In the genomic region with DNA sequence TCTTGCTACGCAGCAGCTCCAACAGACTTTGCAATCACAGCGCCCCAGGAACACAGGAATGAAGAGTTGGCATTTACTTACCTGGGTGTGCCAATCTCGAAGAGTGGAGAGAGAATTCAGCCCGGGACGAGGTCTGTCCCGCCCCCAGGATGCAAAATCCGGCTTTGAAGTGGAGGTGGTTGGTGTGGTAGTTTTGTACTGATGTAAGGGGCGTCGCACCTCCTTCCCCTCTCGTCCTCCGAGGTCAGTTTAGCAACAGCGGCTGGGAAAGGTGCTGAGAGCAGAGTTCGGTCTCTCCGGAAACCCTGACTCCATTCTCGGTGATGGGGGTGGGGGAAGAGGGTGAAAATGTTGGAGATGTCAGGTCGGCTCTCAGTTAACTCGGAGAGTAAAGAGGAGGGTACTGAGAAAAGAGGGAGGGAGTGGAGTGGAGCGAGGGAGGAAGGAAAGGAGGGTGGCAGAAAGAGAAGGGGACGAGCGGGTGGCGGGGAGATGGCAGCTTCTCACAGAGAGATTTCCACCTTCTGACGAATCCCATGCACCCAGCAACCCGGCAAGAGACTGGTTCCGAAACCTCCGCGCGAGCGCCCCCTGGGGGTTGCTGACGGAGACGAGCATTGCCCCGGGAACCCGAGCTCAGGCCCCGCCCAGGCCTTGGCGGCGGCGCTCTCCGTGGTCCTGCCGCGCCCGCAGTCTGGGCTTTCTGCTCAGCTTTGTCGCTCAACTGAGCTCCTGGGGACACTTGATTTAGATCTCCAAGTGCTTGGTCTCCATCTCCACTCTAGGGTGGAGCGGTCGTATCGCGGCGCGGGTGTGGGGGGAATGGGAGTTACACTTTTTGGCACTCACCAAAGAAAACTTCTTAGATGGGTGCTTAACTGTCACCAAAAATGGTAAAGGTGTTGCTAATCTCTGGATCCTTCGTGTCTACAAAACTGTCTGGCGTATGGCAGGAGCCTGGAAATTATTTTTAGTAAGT, we compare ENCODE assay signal across 1 cellular context.
TF ChIP-seq lines count a peak whose summit lies in the region.

A gene (minus strand): TSS at position 529 of the 979 bp plus-strand sequence.

TF ChIP-seq in HepG2, 621 proteins besides CTCF, POLR2A, EP300 and RAD21 (continued from another document and continues in another):
- TF ChIP-seq, protein P1, sequence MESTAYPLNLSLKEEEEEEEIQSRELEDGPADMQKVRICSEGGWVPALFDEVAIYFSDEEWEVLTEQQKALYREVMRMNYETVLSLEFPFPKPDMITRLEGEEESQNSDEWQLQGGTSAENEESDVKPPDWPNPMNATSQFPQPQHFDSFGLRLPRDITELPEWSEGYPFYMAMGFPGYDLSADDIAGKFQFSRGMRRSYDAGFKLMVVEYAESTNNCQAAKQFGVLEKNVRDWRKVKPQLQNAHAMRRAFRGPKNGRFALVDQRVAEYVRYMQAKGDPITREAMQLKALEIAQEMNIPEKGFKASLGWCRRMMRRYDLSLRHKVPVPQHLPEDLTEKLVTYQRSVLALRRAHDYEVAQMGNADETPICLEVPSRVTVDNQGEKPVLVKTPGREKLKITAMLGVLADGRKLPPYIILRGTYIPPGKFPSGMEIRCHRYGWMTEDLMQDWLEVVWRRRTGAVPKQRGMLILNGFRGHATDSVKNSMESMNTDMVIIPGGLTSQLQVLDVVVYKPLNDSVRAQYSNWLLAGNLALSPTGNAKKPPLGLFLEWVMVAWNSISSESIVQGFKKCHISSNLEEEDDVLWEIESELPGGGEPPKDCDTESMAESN (CRISPR knock-in tag; conservative IDR thresholded peaks at IDR 0.05), result peak; percentile 83
- TF ChIP-seq, protein P2, sequence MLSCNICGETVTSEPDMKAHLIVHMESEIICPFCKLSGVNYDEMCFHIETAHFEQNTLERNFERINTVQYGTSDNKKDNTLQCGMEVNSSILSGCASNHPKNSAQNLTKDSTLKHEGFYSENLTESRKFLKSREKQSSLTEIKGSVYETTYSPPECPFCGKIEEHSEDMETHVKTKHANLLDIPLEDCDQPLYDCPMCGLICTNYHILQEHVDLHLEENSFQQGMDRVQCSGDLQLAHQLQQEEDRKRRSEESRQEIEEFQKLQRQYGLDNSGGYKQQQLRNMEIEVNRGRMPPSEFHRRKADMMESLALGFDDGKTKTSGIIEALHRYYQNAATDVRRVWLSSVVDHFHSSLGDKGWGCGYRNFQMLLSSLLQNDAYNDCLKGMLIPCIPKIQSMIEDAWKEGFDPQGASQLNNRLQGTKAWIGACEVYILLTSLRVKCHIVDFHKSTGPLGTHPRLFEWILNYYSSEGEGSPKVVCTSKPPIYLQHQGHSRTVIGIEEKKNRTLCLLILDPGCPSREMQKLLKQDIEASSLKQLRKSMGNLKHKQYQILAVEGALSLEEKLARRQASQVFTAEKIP (CRISPR knock-in tag; IDR thresholded peaks at IDR 0.05; ENCODE audit: borderline replicate concordance), result no peak
- no peak for TF ChIP-seq REL (CRISPR knock-in tag; conservative IDR thresholded peaks at IDR 0.05)
- no peak for TF ChIP-seq JUNB (CRISPR knock-in tag; IDR thresholded peaks at IDR 0.05; ENCODE audit: borderline replicate concordance)
- TF ChIP-seq, protein P3, sequence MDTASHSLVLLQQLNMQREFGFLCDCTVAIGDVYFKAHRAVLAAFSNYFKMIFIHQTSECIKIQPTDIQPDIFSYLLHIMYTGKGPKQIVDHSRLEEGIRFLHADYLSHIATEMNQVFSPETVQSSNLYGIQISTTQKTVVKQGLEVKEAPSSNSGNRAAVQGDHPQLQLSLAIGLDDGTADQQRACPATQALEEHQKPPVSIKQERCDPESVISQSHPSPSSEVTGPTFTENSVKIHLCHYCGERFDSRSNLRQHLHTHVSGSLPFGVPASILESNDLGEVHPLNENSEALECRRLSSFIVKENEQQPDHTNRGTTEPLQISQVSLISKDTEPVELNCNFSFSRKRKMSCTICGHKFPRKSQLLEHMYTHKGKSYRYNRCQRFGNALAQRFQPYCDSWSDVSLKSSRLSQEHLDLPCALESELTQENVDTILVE (CRISPR knock-in tag; IDR thresholded peaks at IDR 0.05), result 0 out of 2 replicates have a peak, but pooled peaks have one; percentile 41
- TF ChIP-seq, protein P4, sequence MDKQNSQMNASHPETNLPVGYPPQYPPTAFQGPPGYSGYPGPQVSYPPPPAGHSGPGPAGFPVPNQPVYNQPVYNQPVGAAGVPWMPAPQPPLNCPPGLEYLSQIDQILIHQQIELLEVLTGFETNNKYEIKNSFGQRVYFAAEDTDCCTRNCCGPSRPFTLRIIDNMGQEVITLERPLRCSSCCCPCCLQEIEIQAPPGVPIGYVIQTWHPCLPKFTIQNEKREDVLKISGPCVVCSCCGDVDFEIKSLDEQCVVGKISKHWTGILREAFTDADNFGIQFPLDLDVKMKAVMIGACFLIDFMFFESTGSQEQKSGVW (CRISPR knock-in tag; IDR thresholded peaks at IDR 0.05; ENCODE audit: borderline replicate concordance), result no peak
- 0 out of 2 replicates have a peak, but pooled peaks have one; percentile 55 for TF ChIP-seq RFXANK (CRISPR knock-in tag; IDR thresholded peaks at IDR 0.05)
- no peak for TF ChIP-seq SRSF4 (IDR thresholded peaks at IDR 0.05; ENCODE audit: low read depth, low read length, poor library complexity, severe bottlenecking)
- TF ChIP-seq KLF16 (CRISPR knock-in tag; IDR thresholded peaks at IDR 0.05), result peak in 1 of 2 experiments; percentile 88; a peak in 2 of 4 replicates
- 0 out of 2 replicates have a peak, but pooled peaks have one; percentile 36 for TF ChIP-seq TMF1 (CRISPR knock-in tag; IDR thresholded peaks at IDR 0.05; ENCODE audit: low read depth)
- TF ChIP-seq, protein P5, sequence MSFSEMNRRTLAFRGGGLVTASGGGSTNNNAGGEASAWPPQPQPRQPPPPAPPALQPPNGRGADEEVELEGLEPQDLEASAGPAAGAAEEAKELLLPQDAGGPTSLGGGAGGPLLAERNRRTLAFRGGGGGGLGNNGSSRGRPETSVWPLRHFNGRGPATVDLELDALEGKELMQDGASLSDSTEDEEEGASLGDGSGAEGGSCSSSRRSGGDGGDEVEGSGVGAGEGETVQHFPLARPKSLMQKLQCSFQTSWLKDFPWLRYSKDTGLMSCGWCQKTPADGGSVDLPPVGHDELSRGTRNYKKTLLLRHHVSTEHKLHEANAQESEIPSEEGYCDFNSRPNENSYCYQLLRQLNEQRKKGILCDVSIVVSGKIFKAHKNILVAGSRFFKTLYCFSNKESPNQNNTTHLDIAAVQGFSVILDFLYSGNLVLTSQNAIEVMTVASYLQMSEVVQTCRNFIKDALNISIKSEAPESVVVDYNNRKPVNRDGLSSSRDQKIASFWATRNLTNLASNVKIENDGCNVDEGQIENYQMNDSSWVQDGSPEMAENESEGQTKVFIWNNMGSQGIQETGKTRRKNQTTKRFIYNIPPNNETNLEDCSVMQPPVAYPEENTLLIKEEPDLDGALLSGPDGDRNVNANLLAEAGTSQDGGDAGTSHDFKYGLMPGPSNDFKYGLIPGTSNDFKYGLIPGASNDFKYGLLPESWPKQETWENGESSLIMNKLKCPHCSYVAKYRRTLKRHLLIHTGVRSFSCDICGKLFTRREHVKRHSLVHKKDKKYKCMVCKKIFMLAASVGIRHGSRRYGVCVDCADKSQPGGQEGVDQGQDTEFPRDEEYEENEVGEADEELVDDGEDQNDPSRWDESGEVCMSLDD (CRISPR knock-in tag; IDR thresholded peaks at IDR 0.05; ENCODE audit: borderline replicate concordance), result peak; percentile 29; the same call in 1 of the 2 replicates
- TF ChIP-seq, protein P6, sequence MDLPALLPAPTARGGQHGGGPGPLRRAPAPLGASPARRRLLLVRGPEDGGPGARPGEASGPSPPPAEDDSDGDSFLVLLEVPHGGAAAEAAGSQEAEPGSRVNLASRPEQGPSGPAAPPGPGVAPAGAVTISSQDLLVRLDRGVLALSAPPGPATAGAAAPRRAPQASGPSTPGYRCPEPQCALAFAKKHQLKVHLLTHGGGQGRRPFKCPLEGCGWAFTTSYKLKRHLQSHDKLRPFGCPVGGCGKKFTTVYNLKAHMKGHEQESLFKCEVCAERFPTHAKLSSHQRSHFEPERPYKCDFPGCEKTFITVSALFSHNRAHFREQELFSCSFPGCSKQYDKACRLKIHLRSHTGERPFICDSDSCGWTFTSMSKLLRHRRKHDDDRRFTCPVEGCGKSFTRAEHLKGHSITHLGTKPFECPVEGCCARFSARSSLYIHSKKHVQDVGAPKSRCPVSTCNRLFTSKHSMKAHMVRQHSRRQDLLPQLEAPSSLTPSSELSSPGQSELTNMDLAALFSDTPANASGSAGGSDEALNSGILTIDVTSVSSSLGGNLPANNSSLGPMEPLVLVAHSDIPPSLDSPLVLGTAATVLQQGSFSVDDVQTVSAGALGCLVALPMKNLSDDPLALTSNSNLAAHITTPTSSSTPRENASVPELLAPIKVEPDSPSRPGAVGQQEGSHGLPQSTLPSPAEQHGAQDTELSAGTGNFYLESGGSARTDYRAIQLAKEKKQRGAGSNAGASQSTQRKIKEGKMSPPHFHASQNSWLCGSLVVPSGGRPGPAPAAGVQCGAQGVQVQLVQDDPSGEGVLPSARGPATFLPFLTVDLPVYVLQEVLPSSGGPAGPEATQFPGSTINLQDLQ (CRISPR knock-in tag; IDR thresholded peaks at IDR 0.05), result no peak; the same call in 1 of the 2 replicates
- TF ChIP-seq, protein P7, sequence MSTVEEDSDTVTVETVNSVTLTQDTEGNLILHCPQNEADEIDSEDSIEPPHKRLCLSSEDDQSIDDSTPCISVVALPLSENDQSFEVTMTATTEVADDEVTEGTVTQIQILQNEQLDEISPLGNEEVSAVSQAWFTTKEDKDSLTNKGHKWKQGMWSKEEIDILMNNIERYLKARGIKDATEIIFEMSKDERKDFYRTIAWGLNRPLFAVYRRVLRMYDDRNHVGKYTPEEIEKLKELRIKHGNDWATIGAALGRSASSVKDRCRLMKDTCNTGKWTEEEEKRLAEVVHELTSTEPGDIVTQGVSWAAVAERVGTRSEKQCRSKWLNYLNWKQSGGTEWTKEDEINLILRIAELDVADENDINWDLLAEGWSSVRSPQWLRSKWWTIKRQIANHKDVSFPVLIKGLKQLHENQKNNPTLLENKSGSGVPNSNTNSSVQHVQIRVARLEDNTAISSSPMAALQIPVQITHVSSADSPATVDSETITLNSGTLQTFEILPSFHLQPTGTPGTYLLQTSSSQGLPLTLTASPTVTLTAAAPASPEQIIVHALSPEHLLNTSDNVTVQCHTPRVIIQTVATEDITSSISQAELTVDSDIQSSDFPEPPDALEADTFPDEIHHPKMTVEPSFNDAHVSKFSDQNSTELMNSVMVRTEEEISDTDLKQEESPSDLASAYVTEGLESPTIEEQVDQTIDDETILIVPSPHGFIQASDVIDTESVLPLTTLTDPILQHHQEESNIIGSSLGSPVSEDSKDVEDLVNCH (CRISPR knock-in tag; IDR thresholded peaks at IDR 0.05), result no peak
- TF ChIP-seq ZNF430 (CRISPR knock-in tag; IDR thresholded peaks at IDR 0.05), result peak; percentile 77; the same call in 1 of the 2 replicates
- 0 out of 2 replicates have a peak, but pooled peaks have one; percentile 51 for TF ChIP-seq SMAD9 (CRISPR knock-in tag; IDR thresholded peaks at IDR 0.05)
- peak; percentile 40; the same call in 1 of the 2 replicates for TF ChIP-seq MYC (CRISPR knock-in tag; IDR thresholded peaks at IDR 0.05; ENCODE audit: borderline replicate concordance)
- TF ChIP-seq ZNF781 (CRISPR knock-in tag; IDR thresholded peaks at IDR 0.05; ENCODE audit: borderline replicate concordance, not compliant biosample characterization), result peak; percentile 72
- TF ChIP-seq, protein P8, sequence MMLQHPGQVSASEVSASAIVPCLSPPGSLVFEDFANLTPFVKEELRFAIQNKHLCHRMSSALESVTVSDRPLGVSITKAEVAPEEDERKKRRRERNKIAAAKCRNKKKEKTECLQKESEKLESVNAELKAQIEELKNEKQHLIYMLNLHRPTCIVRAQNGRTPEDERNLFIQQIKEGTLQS (CRISPR knock-in tag; IDR thresholded peaks at IDR 0.05), result peak; percentile 63; the same call in 1 of the 2 replicates
- TF ChIP-seq ZNF614 (CRISPR knock-in tag; IDR thresholded peaks at IDR 0.05; ENCODE audit: borderline replicate concordance), result peak; percentile 36; the same call in 1 of the 2 replicates
- no peak for TF ChIP-seq PAX8 (CRISPR knock-in tag; IDR thresholded peaks at IDR 0.05; ENCODE audit: borderline replicate concordance)
- TF ChIP-seq GPN1 (CRISPR knock-in tag; IDR thresholded peaks at IDR 0.05; ENCODE audit: borderline replicate concordance), result 0 out of 2 replicates have a peak, but pooled peaks have one; percentile 79
- no peak for TF ChIP-seq POLR2G (IDR thresholded peaks at IDR 0.05; ENCODE audit: low read depth, low read length)
- TF ChIP-seq ZNF616 (CRISPR knock-in tag; IDR thresholded peaks at IDR 0.05; ENCODE audit: low read depth), result no peak
- TF ChIP-seq KDM5B (CRISPR knock-in tag; IDR thresholded peaks at IDR 0.05; ENCODE audit: borderline replicate concordance), result peak; percentile 56; the same call in 1 of the 2 replicates
- TF ChIP-seq, protein P9, sequence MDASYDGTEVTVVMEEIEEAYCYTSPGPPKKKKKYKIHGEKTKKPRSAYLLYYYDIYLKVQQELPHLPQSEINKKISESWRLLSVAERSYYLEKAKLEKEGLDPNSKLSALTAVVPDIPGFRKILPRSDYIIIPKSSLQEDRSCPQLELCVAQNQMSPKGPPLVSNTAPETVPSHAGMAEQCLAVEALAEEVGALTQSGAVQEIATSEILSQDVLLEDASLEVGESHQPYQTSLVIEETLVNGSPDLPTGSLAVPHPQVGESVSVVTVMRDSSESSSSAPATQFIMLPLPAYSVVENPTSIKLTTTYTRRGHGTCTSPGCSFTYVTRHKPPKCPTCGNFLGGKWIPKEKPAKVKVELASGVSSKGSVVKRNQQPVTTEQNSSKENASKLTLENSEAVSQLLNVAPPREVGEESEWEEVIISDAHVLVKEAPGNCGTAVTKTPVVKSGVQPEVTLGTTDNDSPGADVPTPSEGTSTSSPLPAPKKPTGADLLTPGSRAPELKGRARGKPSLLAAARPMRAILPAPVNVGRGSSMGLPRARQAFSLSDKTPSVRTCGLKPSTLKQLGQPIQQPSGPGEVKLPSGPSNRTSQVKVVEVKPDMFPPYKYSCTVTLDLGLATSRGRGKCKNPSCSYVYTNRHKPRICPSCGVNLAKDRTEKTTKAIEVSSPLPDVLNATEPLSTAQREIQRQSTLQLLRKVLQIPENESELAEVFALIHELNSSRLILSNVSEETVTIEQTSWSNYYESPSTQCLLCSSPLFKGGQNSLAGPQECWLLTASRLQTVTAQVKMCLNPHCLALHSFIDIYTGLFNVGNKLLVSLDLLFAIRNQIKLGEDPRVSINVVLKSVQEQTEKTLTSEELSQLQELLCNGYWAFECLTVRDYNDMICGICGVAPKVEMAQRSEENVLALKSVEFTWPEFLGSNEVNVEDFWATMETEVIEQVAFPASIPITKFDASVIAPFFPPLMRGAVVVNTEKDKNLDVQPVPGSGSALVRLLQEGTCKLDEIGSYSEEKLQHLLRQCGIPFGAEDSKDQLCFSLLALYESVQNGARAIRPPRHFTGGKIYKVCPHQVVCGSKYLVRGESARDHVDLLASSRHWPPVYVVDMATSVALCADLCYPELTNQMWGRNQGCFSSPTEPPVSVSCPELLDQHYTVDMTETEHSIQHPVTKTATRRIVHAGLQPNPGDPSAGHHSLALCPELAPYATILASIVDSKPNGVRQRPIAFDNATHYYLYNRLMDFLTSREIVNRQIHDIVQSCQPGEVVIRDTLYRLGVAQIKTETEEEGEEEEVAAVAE (CRISPR knock-in tag; IDR thresholded peaks at IDR 0.05; ENCODE audit: borderline replicate concordance), result peak; percentile 83; the same call in 1 of the 2 replicates
- TF ChIP-seq, protein P10, sequence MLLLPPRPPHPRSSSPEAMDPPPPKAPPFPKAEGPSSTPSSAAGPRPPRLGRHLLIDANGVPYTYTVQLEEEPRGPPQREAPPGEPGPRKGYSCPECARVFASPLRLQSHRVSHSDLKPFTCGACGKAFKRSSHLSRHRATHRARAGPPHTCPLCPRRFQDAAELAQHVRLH (CRISPR knock-in tag; IDR thresholded peaks at IDR 0.05; ENCODE audit: borderline replicate concordance, low read depth), result peak; percentile 88; the same call in 1 of the 2 replicates
- TF ChIP-seq STAT5B (CRISPR knock-in tag; IDR thresholded peaks at IDR 0.05), result peak; percentile 92; the same call in 1 of the 2 replicates
